In the genomic region with DNA sequence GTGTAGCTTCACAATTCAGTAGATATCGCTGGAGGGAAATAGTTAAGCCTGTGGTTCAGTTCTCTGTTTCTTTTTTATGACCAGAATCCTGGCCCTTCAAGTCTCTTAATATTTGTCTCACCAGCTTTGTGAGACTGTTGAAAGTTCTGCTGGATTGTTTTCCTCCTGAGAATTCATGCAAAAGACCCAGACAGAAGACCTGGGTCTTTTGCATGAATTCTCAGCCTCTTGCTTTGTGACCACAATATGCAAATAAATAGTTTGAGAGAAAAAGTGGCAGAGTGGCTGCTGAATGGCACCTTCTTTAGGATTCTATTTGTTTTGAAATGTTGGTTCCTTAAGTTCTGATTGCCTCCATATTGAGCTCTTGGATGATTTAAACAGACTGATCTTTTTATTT, we compare ENCODE assay signal across 13 cellular contexts. TPM values are rescaled to one million over a fixed set of nuclear protein-coding genes. Genes with fewer than 3 reads are reported as not detected.
DNase-seq lines count a peak whose midpoint lies in the region; ATAC-seq and TF ChIP-seq lines count a peak whose summit lies in the region.
"Had no signal": no experiment of that assay in that cellular context is flagged by ENCODE, and none has a peak within 500 bp of the region (broad histone marks: within the 10 kb centered on the region; RNA-seq: fewer than 3 reads in every experiment).

No MANE protein-coding gene starts in this region.

- no TSS peak for BruUV-seq in MCF 10A (replicated peaks; lab: Mats Ljungman, UMichigan)

- peaks cover 49% of the 10 kb centered on the region for H4K20me1 ChIP-seq in BLaER1

- intact Hi-C loops in MCF 10A (cut with micrococcal nuclease), result no loop called here

- H3K9me3 Mint-ChIP-seq in IgD-negative memory B cell, result peaks cover 0 to 6% (median 0%) of the 10 kb centered on the region in 3 donors
- no peaks in the 10 kb centered on the region for H3K9me3 Mint-ChIP-seq in MCF 10A (ENCODE audit: unreplicated experiment)
- peaks cover 23% of the 10 kb centered on the region for H3K9me3 Mint-ChIP-seq in nephron progenitor cell

- peak overlapping the region; percentile 28 for H3K4me2 ChIP-seq in BLaER1
- H3K4me2 ChIP-seq: SK-N-SH had no signal

- no peaks in the 10 kb centered on the region for H3K27me3 ChIP-seq in BLaER1
- H3K27me3 ChIP-seq: foreskin keratinocyte had no signal

- no peak overlapping the region for H3K4me3 ChIP-seq in BLaER1

- CTCF ChIA-PET in MCF 10A (lab: Yijun Ruan, JAX), result no interaction called here

- H3K9me3 ChIP-seq in BLaER1, result peaks cover 18% of the 10 kb centered on the region
- H3K9me3 ChIP-seq: SK-N-SH had no signal

- H3K36me3 ChIP-seq in BLaER1, result peaks cover 39% of the 10 kb centered on the region

- H3K27ac Mint-ChIP-seq in IgD-negative memory B cell (peak overlapping the region in 1 of 3 donors; percentile 15), MCF 10A (ENCODE audit: low read depth, unreplicated experiment) (no peak overlapping the region), nephron progenitor cell (no peak overlapping the region)
- H3K27ac Mint-ChIP-seq: stimulated activated naive CD8-positive, alpha-beta T cell treated with anti-CD3 and anti-CD28 coated beads, Interleukin-15, Interleukin-2, amounts not matched to agents 100 ng/mL and 50 ng/mL, for 24 hours had no signal

- H3K36me3 Mint-ChIP-seq in IgD-negative memory B cell, result peaks cover 19% of the 10 kb centered on the region
- peaks cover 30% of the 10 kb centered on the region for H3K36me3 Mint-ChIP-seq in MCF 10A (ENCODE audit: insufficient read depth, unreplicated experiment)
- peaks cover 50% of the 10 kb centered on the region for H3K36me3 Mint-ChIP-seq in nephron progenitor cell (ENCODE audit: low read depth)

- H3K27me3 Mint-ChIP-seq in IgD-negative memory B cell (no peaks in the 10 kb centered on the region), MCF 10A (ENCODE audit: insufficient read depth, unreplicated experiment) (no peaks in the 10 kb centered on the region), nephron progenitor cell (ENCODE audit: low read depth, poor library complexity) (no peaks in the 10 kb centered on the region)
- H3K27me3 Mint-ChIP-seq: stimulated activated naive CD8-positive, alpha-beta T cell treated with anti-CD3 and anti-CD28 coated beads, Interleukin-15, Interleukin-2, amounts not matched to agents 100 ng/mL and 50 ng/mL, for 24 hours had no signal

- POLR2A ChIA-PET in MCF 10A (lab: Yijun Ruan, JAX), result interaction anchor here (0.7 kb wide), 1 partner anchor 11 kb away, joined by 3 read pairs; no protein-coding TSS in a partner anchor

- peaks cover 14% of the 10 kb centered on the region for H3K4me1 ChIP-seq in BLaER1

- no peak overlapping the region for H3K9ac ChIP-seq in BLaER1
- H3K9ac ChIP-seq: SK-N-SH had no signal

- no peak overlapping the region for H3K27ac ChIP-seq in BLaER1
- H3K27ac ChIP-seq: foreskin keratinocyte had no signal

- H3K4me3 Mint-ChIP-seq in IgD-negative memory B cell, result peak overlapping the region in 3 of 4 donors; percentile 9 to 59 (median 51)
- H3K4me3 Mint-ChIP-seq in MCF 10A (ENCODE audit: unreplicated experiment), result no peak overlapping the region
- H3K4me3 Mint-ChIP-seq in nephron progenitor cell, result no peak overlapping the region
- H3K4me3 Mint-ChIP-seq: mesothelial cell of epicardium; stimulated activated naive CD8-positive, alpha-beta T cell treated with anti-CD3 and anti-CD28 coated beads, Interleukin-15, Interleukin-2, amounts not matched to agents 100 ng/mL and 50 ng/mL, for 24 hours had no signal

- TF ChIP-seq CTCF in MCF 10A (IDR thresholded peaks at IDR 0.05; ENCODE audit: unreplicated experiment) (no peak), nephron progenitor cell (IDR thresholded peaks at IDR 0.05) (no peak)

- ATAC-seq in GM19395 (IDR thresholded peaks at IDR 0.05; ENCODE audit: unreplicated experiment) (peak; percentile 97), HG02885 (IDR thresholded peaks at IDR 0.05; ENCODE audit: poor library complexity, unreplicated experiment) (peak; percentile 82)
- ATAC-seq: foreskin keratinocyte had no signal

- H3K4me1 Mint-ChIP-seq in IgD-negative memory B cell, result peaks cover 31 to 50% (median 37%) of the 10 kb centered on the region in 3 donors
- peaks cover 8% of the 10 kb centered on the region for H3K4me1 Mint-ChIP-seq in MCF 10A (ENCODE audit: insufficient read depth, unreplicated experiment)
- peaks cover 8% of the 10 kb centered on the region for H3K4me1 Mint-ChIP-seq in nephron progenitor cell

- DNase-seq in epidermal melanocyte (ENCODE audit: insufficient read length, low spot score) (no peak), MCF 10A (ENCODE audit: unreplicated experiment) (no peak), nephron progenitor cell (no peak), NCI-H1694 treated with DMSO at 0.1 percent for 48 hours (lab: John Stamatoyannopoulos, UW) (no peak)
- DNase-seq: EL, foreskin keratinocyte, SK-N-SH had no signal

RNA-seq across cellular contexts. Expression of a gene that starts 40.3 kb away (rescaled TPM):
- 5.0 TPM for polyA plus RNA-seq in IgD-negative memory B cell
- 53.8 and 68.6 TPM in 2 replicates for total RNA-seq in MCF 10A (2022)

Comparison
In these comparisons a context has a peak if more than half of its experiments do, and no peak if none do; other contexts are left out.
1. H3K4me3 Mint-ChIP-seq: peak in IgD-negative memory B cell (3 of 4); none in MCF 10A (single experiment) and nephron progenitor cell (single experiment).